12 cellular contexts compared by ENCODE assay signal in genomic region chr11:64880240-64881001, GRCh38. TPM values are rescaled to one million over a fixed set of nuclear protein-coding genes. Genes with fewer than 3 reads are reported as not detected.
DNase-seq lines count a peak whose midpoint lies in the region; ATAC-seq, FAIRE-seq and TF ChIP-seq lines count a peak whose summit lies in the region.
"Had no signal": no experiment of that assay in that cellular context is flagged by ENCODE, and none has a peak within 500 bp of the region (broad histone marks: within the 10 kb centered on the region; RNA-seq: fewer than 3 reads in every experiment).

No MANE protein-coding gene starts in this region.

- H3K4me3 ChIP-seq in kidney (ENCODE audit: low read length in 2 of 2) (no peak overlapping the region), SK-N-SH (ENCODE audit: low read depth in 2 of 2, low read length in 1 of 2) (no peak overlapping the region)

- no peaks in the 10 kb centered on the region for H3K27me3 ChIP-seq in SK-N-SH (ENCODE audit: insufficient read depth)

- H3K4me1 Mint-ChIP-seq in activated CD4-positive, alpha-beta T cell treated with anti-CD3 and anti-CD28 coated beads, Interleukin-2, amount 10 ng/mL, durations not matched to agents 7 days and 5 days, result peaks cover 60% of the 10 kb centered on the region
- H3K4me1 Mint-ChIP-seq in activated CD4-positive, alpha-beta memory T cell treated with anti-CD3 and anti-CD28 coated beads, Interleukin-2, amount 10 ng/mL, durations not matched to agents 7 days and 5 days, result peaks cover 51% of the 10 kb centered on the region

- peak overlapping the region; percentile 97 for H3K27ac Mint-ChIP-seq in activated CD4-positive, alpha-beta T cell treated with anti-CD3 and anti-CD28 coated beads, Interleukin-2, amount 10 ng/mL, durations not matched to agents 7 days and 5 days
- peak overlapping the region; percentile 89 for H3K27ac Mint-ChIP-seq in activated CD4-positive, alpha-beta memory T cell treated with anti-CD3 and anti-CD28 coated beads, Interleukin-2, amount 10 ng/mL, durations not matched to agents 7 days and 5 days

- no peak for TF ChIP-seq EP300 in SK-N-SH (IDR thresholded peaks at IDR 0.05; ENCODE audit: borderline replicate concordance in 1 of 2, low read depth in 1 of 2, low read length in 1 of 2)

- H2AFZ ChIP-seq in SK-N-SH (ENCODE audit: low read depth), result no peak overlapping the region

- H3K9me3 Mint-ChIP-seq in activated CD4-positive, alpha-beta T cell treated with anti-CD3 and anti-CD28 coated beads, Interleukin-2, amount 10 ng/mL, durations not matched to agents 7 days and 5 days, result no peaks in the 10 kb centered on the region
- no peaks in the 10 kb centered on the region for H3K9me3 Mint-ChIP-seq in activated CD4-positive, alpha-beta memory T cell treated with anti-CD3 and anti-CD28 coated beads, Interleukin-2, amount 10 ng/mL, durations not matched to agents 7 days and 5 days

- DNase-seq in activated CD4-positive, alpha-beta T cell treated with anti-CD3 and anti-CD28 coated beads, Interleukin-2, amount 10 ng/mL, durations not matched to agents 7 days and 5 days, result peak; percentile 66
- no peak for DNase-seq in activated CD4-positive, alpha-beta T cell treated with anti-CD3 and anti-CD28 coated beads for 1 hour
- DNase-seq in activated CD4-positive, alpha-beta memory T cell treated with anti-CD3 and anti-CD28 coated beads, Interleukin-2, amount 10 ng/mL, durations not matched to agents 7 days and 5 days, result no peak
- DNase-seq in kidney (peak; percentile 71), SK-N-SH (no peak), D721Med (ENCODE audit: insufficient read length, low spot score) (no peak)
- DNase-seq: mammary epithelial cell, NCI-H146, WERI-Rb-1 had no signal

- FAIRE-seq in kidney (lab: Jason Lieb, UNC) (no peak), D721Med (lab: Jason Lieb, UNC) (no peak)
- FAIRE-seq: endometrium had no signal

- 91% methylated on average over 14 of the region's 14 CpGs for WGBS in SK-N-SH (ENCODE audit: low lambda C conversion rate)

- TF ChIP-seq CTCF in kidney (IDR thresholded peaks at IDR 0.05; ENCODE audit: borderline replicate concordance, extremely low read depth, insufficient read depth) (no peak), SK-N-SH (IDR thresholded peaks at IDR 0.05) (no peak), D721Med (IDR thresholded peaks at IDR 0.05; ENCODE audit: insufficient read depth, missing control alignments) (no peak)

- no peak for ATAC-seq in HG02798 (IDR thresholded peaks at IDR 0.05; ENCODE audit: poor library complexity, unreplicated experiment)

- H3K36me3 ChIP-seq in kidney (ENCODE audit: control insufficient read depth in 1 of 2, insufficient read depth in 2 of 2, low read length in 2 of 2) (no peaks in the 10 kb centered on the region), SK-N-SH (replicated peaks in 1 of 2; ENCODE audit: control insufficient read depth in 1 of 2, insufficient read depth in 2 of 2, low read length in 1 of 2) (no peaks in the 10 kb centered on the region)
- H3K36me3 ChIP-seq: WERI-Rb-1 had no signal

- peaks cover 29% of the 10 kb centered on the region for H3K79me2 ChIP-seq in SK-N-SH (ENCODE audit: insufficient read depth)

- H3K27ac ChIP-seq in kidney (ENCODE audit: low read depth in 2 of 2, low read length in 2 of 2), result peak overlapping the region in 1 of 2 donors; percentile 15
- peak overlapping the region; percentile 48 for H3K27ac ChIP-seq in temporal lobe (ENCODE audit: low read depth, low read length)
- H3K27ac ChIP-seq in SK-N-SH (ENCODE audit: low read depth in 2 of 2, low read length in 1 of 2), result no peak overlapping the region
- H3K27ac ChIP-seq: WERI-Rb-1 had no signal

- H3K9me3 ChIP-seq in kidney (ENCODE audit: control insufficient read depth in 1 of 2, low read length in 2 of 2) (no peaks in the 10 kb centered on the region), SK-N-SH (no peaks in the 10 kb centered on the region)

- TF ChIP-seq RAD21 in SK-N-SH (IDR thresholded peaks at IDR 0.05; ENCODE audit: low read length), result no peak

- intact Hi-C loops in kidney (cut with DNase I), result no loop called here

- H3K9ac ChIP-seq in kidney (ENCODE audit: low read length in 2 of 2) (no peak overlapping the region), SK-N-SH (no peak overlapping the region)

- no peak overlapping the region for H3K4me2 ChIP-seq in SK-N-SH

- POLR2A ChIA-PET in activated CD4-positive, alpha-beta T cell treated with anti-CD3 and anti-CD28 coated beads, Interleukin-2, amount 10 ng/mL, durations not matched to agents 7 days and 5 days (lab: Charles Lee), result interaction anchor here (0.6 kb wide), 1 partner anchor 21 kb away, joined by 3 read pairs; no protein-coding TSS in a partner anchor
- POLR2A ChIA-PET in activated CD4-positive, alpha-beta memory T cell treated with anti-CD3 and anti-CD28 coated beads, Interleukin-2, amount 10 ng/mL, durations not matched to agents 7 days and 5 days (lab: Charles Lee), result interaction anchor here (1.3 to 25.5 kb wide), 2 partner anchors 23 to 135 kb away, joined by 3 to 1068 read pairs; partner anchors contain the start of gene CDC42BPG
- POLR2A ChIA-PET in SK-N-SH (lab: Yijun Ruan, JAX), result interaction anchor here (0.7 kb wide), 1 partner anchor 17 kb away, joined by 5 read pairs; no protein-coding TSS in a partner anchor

- no peaks in the 10 kb centered on the region for H3F3A ChIP-seq in SK-N-SH (replicated peaks; ENCODE audit: insufficient read depth)

- peaks cover 27% of the 10 kb centered on the region for H3K36me3 Mint-ChIP-seq in activated CD4-positive, alpha-beta T cell treated with anti-CD3 and anti-CD28 coated beads, Interleukin-2, amount 10 ng/mL, durations not matched to agents 7 days and 5 days (ENCODE audit: low read depth)
- peaks cover 27% of the 10 kb centered on the region for H3K36me3 Mint-ChIP-seq in activated CD4-positive, alpha-beta memory T cell treated with anti-CD3 and anti-CD28 coated beads, Interleukin-2, amount 10 ng/mL, durations not matched to agents 7 days and 5 days (ENCODE audit: low read depth)

- H3K27me3 Mint-ChIP-seq in activated CD4-positive, alpha-beta T cell treated with anti-CD3 and anti-CD28 coated beads, Interleukin-2, amount 10 ng/mL, durations not matched to agents 7 days and 5 days, result no peaks in the 10 kb centered on the region
- H3K27me3 Mint-ChIP-seq in activated CD4-positive, alpha-beta memory T cell treated with anti-CD3 and anti-CD28 coated beads, Interleukin-2, amount 10 ng/mL, durations not matched to agents 7 days and 5 days, result no peaks in the 10 kb centered on the region

- no peaks in the 10 kb centered on the region for H3K9me2 ChIP-seq in SK-N-SH

- peaks cover 13% of the 10 kb centered on the region for H4K20me1 ChIP-seq in SK-N-SH (ENCODE audit: insufficient read depth)

- peaks cover 11 to 38% of the 10 kb centered on the region in 2 donors for H3K4me1 ChIP-seq in kidney (ENCODE audit: control insufficient read depth in 1 of 2, insufficient read depth in 1 of 2, low read depth in 1 of 2, low read length in 2 of 2)
- H3K4me1 ChIP-seq in SK-N-SH (ENCODE audit: control insufficient read depth in 1 of 2, insufficient read depth in 2 of 2, low read depth in 1 of 2, low read length in 1 of 2), result peaks cover 5 to 32% of the 10 kb centered on the region in 2 experiments; a peak in 2 of 4 replicates

- H3K4me3 Mint-ChIP-seq in activated CD4-positive, alpha-beta T cell treated with anti-CD3 and anti-CD28 coated beads, Interleukin-2, amount 10 ng/mL, durations not matched to agents 7 days and 5 days, result peak overlapping the region; percentile 93
- peak overlapping the region; percentile 94 for H3K4me3 Mint-ChIP-seq in activated CD4-positive, alpha-beta memory T cell treated with anti-CD3 and anti-CD28 coated beads, Interleukin-2, amount 10 ng/mL, durations not matched to agents 7 days and 5 days

- CTCF ChIA-PET in activated CD4-positive, alpha-beta T cell treated with anti-CD3 and anti-CD28 coated beads, Interleukin-2, amount 10 ng/mL, durations not matched to agents 7 days and 5 days (lab: Charles Lee), result interaction anchor here (0.6 to 29.3 kb wide), 4 partner anchors 26 to 49 kb away, joined by 3 to 732 read pairs (median 6); partner anchors contain the start of gene CDC42BPG
- CTCF ChIA-PET in activated CD4-positive, alpha-beta memory T cell treated with anti-CD3 and anti-CD28 coated beads, Interleukin-2, amount 10 ng/mL, durations not matched to agents 7 days and 5 days (lab: Charles Lee), result interaction anchor here (2.5 to 30.2 kb wide), 2 partner anchors 7 to 25 kb away, joined by 17 to 957 read pairs; partner anchors contain the start of gene CDC42BPG
- CTCF ChIA-PET in SK-N-SH (lab: Yijun Ruan, JAX), result interaction anchor here (0.8 to 26.7 kb wide), 4 partner anchors 14 to 36 kb away, joined by 3 to 530 read pairs (median 14); partner anchors contain the start of gene CDC42BPG

RNA-seq across cellular contexts. Expression of gene EHD1, which starts 2.0 kb away (rescaled TPM):
- 100 to 1,000 TPM; 131 to 149 TPM for total RNA-seq in activated CD4-positive, alpha-beta T cell treated with anti-CD3 and anti-CD28 coated beads, Interleukin-2, amount 10 ng/mL, durations not matched to agents 7 days and 5 days
- total RNA-seq in activated CD4-positive, alpha-beta memory T cell treated with anti-CD3 and anti-CD28 coated beads, Interleukin-2, amount 10 ng/mL, durations not matched to agents 7 days and 5 days, result 100 to 1,000 TPM; 138 to 146 TPM
- total RNA-seq in kidney, result 76.1 TPM
- 48.9 TPM for polyA plus RNA-seq in kidney (ENCODE audit: insufficient read depth, low read depth, low replicate concordance)
- 17.7 TPM for total RNA-seq in temporal lobe
- 57.6 and 93.3 TPM in 2 replicates for polyA plus RNA-seq in SK-N-SH (2012; rRNA removed)
- polyA plus RNA-seq in SK-N-SH (2012; cell fraction: cytosol; rRNA removed), result 34.4 and 51.6 TPM in 2 replicates
- 104 and 118 TPM in 2 replicates for polyA plus RNA-seq in SK-N-SH (2012; cell fraction: nucleus; rRNA removed)

RNA-seq across cellular contexts. Expression of gene CDC42BPG, which starts 36.0 kb away (rescaled TPM):
- 1 to 10 TPM in 1 of 2 experiments, under 1 TPM in 1; 0.42 to 1.3 TPM for total RNA-seq in activated CD4-positive, alpha-beta T cell treated with anti-CD3 and anti-CD28 coated beads, Interleukin-2, amount 10 ng/mL, durations not matched to agents 7 days and 5 days
- total RNA-seq in activated CD4-positive, alpha-beta memory T cell treated with anti-CD3 and anti-CD28 coated beads, Interleukin-2, amount 10 ng/mL, durations not matched to agents 7 days and 5 days, result under 1 TPM; 0.65 to 0.70 TPM
- total RNA-seq in kidney (20.7 TPM), temporal lobe (0.25 TPM)
- polyA plus RNA-seq in kidney (ENCODE audit: insufficient read depth, low read depth, low replicate concordance) (4.5 TPM), SK-N-SH (2012; rRNA removed) (0.33 and 0.42 TPM in 2 replicates)
- polyA plus RNA-seq in SK-N-SH (2012; cell fraction: cytosol; rRNA removed), result 0.15 and 0.25 TPM in 2 replicates
- 1.00 and 1.3 TPM in 2 replicates for polyA plus RNA-seq in SK-N-SH (2012; cell fraction: nucleus; rRNA removed)

RNA-seq across cellular contexts. Expression of gene ATG2A, which starts 36.6 kb away (rescaled TPM):
- total RNA-seq in activated CD4-positive, alpha-beta T cell treated with anti-CD3 and anti-CD28 coated beads, Interleukin-2, amount 10 ng/mL, durations not matched to agents 7 days and 5 days, result 10 to 100 TPM; 23.0 to 25.7 TPM
- total RNA-seq in activated CD4-positive, alpha-beta memory T cell treated with anti-CD3 and anti-CD28 coated beads, Interleukin-2, amount 10 ng/mL, durations not matched to agents 7 days and 5 days, result 10 to 100 TPM; 37.4 to 40.7 TPM
- 26.9 TPM for total RNA-seq in kidney
- 16.8 TPM for polyA plus RNA-seq in kidney (ENCODE audit: insufficient read depth, low read depth, low replicate concordance)
- total RNA-seq in temporal lobe, result 5.7 TPM
- 6.2 and 7.1 TPM in 2 replicates for polyA plus RNA-seq in SK-N-SH (2012; rRNA removed)
- 1.7 and 3.1 TPM in 2 replicates for polyA plus RNA-seq in SK-N-SH (2012; cell fraction: cytosol; rRNA removed)
- 21.7 and 27.5 TPM in 2 replicates for polyA plus RNA-seq in SK-N-SH (2012; cell fraction: nucleus; rRNA removed)

RNA-seq across cellular contexts. Expression of gene PPP2R5B, which starts 44.1 kb away (rescaled TPM):
- total RNA-seq in activated CD4-positive, alpha-beta T cell treated with anti-CD3 and anti-CD28 coated beads, Interleukin-2, amount 10 ng/mL, durations not matched to agents 7 days and 5 days, result 10 to 100 TPM; 12.0 to 13.7 TPM
- total RNA-seq in activated CD4-positive, alpha-beta memory T cell treated with anti-CD3 and anti-CD28 coated beads, Interleukin-2, amount 10 ng/mL, durations not matched to agents 7 days and 5 days, result 10 to 100 TPM; 19.8 to 21.1 TPM
- total RNA-seq in kidney, result 21.2 TPM
- polyA plus RNA-seq in kidney (ENCODE audit: insufficient read depth, low read depth, low replicate concordance), result 16.8 TPM
- total RNA-seq in temporal lobe, result 26.6 TPM
- polyA plus RNA-seq in SK-N-SH (2012; rRNA removed), result 15.1 and 16.7 TPM in 2 replicates
- 8.2 and 11.7 TPM in 2 replicates for polyA plus RNA-seq in SK-N-SH (2012; cell fraction: cytosol; rRNA removed)
- 40.9 and 48.9 TPM in 2 replicates for polyA plus RNA-seq in SK-N-SH (2012; cell fraction: nucleus; rRNA removed)

RNA-seq across cellular contexts. Expression of gene GPHA2, which starts 55.3 kb away (rescaled TPM):
- total RNA-seq in activated CD4-positive, alpha-beta T cell treated with anti-CD3 and anti-CD28 coated beads, Interleukin-2, amount 10 ng/mL, durations not matched to agents 7 days and 5 days, result not detected
- total RNA-seq in activated CD4-positive, alpha-beta memory T cell treated with anti-CD3 and anti-CD28 coated beads, Interleukin-2, amount 10 ng/mL, durations not matched to agents 7 days and 5 days, result not detected
- not detected for total RNA-seq in kidney
- 0.99 TPM for polyA plus RNA-seq in kidney (ENCODE audit: insufficient read depth, low read depth, low replicate concordance)
- not detected for total RNA-seq in temporal lobe
- not detected in 2 replicates for polyA plus RNA-seq in SK-N-SH (2012; rRNA removed)
- not detected in 2 replicates for polyA plus RNA-seq in SK-N-SH (2012; cell fraction: cytosol; rRNA removed)
- polyA plus RNA-seq in SK-N-SH (2012; cell fraction: nucleus; rRNA removed), result not detected in 2 replicates
- total RNA-seq: mammary epithelial cell had no signal
- polyA plus RNA-seq: mammary epithelial cell had no signal

Comparison
In these comparisons a context has a peak if more than half of its experiments do, and no peak if none do; other contexts are left out.
1. DNase-seq: peak in activated CD4-positive, alpha-beta T cell treated with anti-CD3 and anti-CD28 coated beads, Interleukin-2, amount 10 ng/mL, durations not matched to agents 7 days and 5 days (single experiment) and kidney (single experiment); none in activated CD4-positive, alpha-beta T cell treated with anti-CD3 and anti-CD28 coated beads for 1 hour (single experiment), activated CD4-positive, alpha-beta memory T cell treated with anti-CD3 and anti-CD28 coated beads, Interleukin-2, amount 10 ng/mL, durations not matched to agents 7 days and 5 days (single experiment), SK-N-SH (single experiment) and D721Med (single experiment).